Comparison of ENCODE assay signal across 22 cellular contexts in genomic region chr11:34140149-34140548, GRCh38.
"Had no signal": no experiment of that assay in that cellular context is flagged by ENCODE, and none has a peak within 500 bp of the region (broad histone marks: within the 10 kb centered on the region; RNA-seq: fewer than 3 reads in every experiment).

No MANE protein-coding gene starts in this region.

- H3K27me3 ChIP-seq: MG63, SJSA1 had no signal

- H3K27ac ChIP-seq: SJSA1, SK-N-MC had no signal

- H3K9me3 ChIP-seq: MG63, SJSA1 had no signal

- FAIRE-seq: RCC 7860 had no signal

- DNase-seq: Karpas-422, KG1, MG63, NCI-H1092, NCI-H1105 treated with DMSO at 0.1 percent for 48 hours, NCI-H1436, NCI-H187, NCI-H2029, NCI-H2081 treated with DMSO at 0.1 percent for 48 hours, NCI-H2171, NCI-H226, NCI-H446, NCI-H510A, NCI-H524 treated with DMSO at 0.1 percent for 48 hours, NCI-H69, NCI-H774, Right ventricle myocardium superior, RPMI8226, SIG-M5 had no signal

- H3K4me1 ChIP-seq: SJSA1 had no signal

- H3K4me3 ChIP-seq: MG63, SJSA1, SK-N-MC had no signal
